ENCODE assay signal across 16 cellular contexts in the genomic region with DNA sequence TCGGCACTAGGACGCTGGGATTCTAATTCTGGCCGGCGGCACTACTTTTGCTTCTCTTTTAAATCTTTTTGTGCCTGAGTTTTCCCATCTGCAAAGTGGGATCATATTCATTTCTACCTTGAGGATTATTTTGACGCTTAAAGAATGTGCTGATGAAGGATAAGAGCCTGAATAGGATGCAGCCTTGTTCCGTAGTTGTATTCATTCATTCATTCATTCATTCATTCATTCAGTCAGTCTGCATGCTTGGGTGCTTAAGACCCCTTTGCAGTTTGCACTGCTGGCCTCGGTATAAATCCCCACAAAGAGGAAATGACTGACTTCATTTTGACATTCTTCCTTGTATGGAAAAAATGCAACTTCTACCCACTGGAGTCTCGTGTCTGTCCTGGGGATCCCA.
A peak's percentile ranks its signal among the peaks of the same experiment; 100 is the strongest.
DNase-seq lines count a peak whose midpoint lies in the region; ATAC-seq and TF ChIP-seq lines count a peak whose summit lies in the region.
"Had no signal": no experiment of that assay in that cellular context is flagged by ENCODE, and none has a peak within 500 bp of the region (broad histone marks: within the 10 kb centered on the region; RNA-seq: fewer than 3 reads in every experiment).

No MANE protein-coding gene starts in this region.

- H3K4me3 Mint-ChIP-seq in activated CD8-positive, alpha-beta T cell treated with anti-CD3 and anti-CD28 coated beads, Interleukin-2, amount 10 ng/mL, durations not matched to agents 7 days and 5 days: no peak overlapping the region

- H3K4me1 ChIP-seq in heart right ventricle (peaks cover 9 to 81% (median 71%) of the 10 kb centered on the region in 9 donors), colonic mucosa (peaks cover 8% of the 10 kb centered on the region), psoas muscle (peaks cover 57% of the 10 kb centered on the region), uterus (peaks cover 0 to 13% of the 10 kb centered on the region in 2 donors)

- H3K9ac ChIP-seq in colonic mucosa (ENCODE audit: low read depth in 2 of 2, low read length in 2 of 2): no peak overlapping the region
- H3K9ac ChIP-seq: KMS-11 had no signal

- H3K27me3 ChIP-seq in heart right ventricle (no peaks in the 10 kb centered on the region), colonic mucosa (no peaks in the 10 kb centered on the region), psoas muscle (ENCODE audit: insufficient read depth in 3 of 3, low read length in 2 of 3) (no peaks in the 10 kb centered on the region), uterus (no peaks in the 10 kb centered on the region)

- H3K4me3 ChIP-seq in heart right ventricle: no peak overlapping the region
- no peak overlapping the region for H3K4me3 ChIP-seq in colonic mucosa
- H3K4me3 ChIP-seq in psoas muscle: no peak overlapping the region
- H3K4me3 ChIP-seq in uterus: no peak overlapping the region

- H3K27ac ChIP-seq in heart right ventricle (peak overlapping the region in 8 of 10 donors; percentile 39 to 92 (median 80)), colonic mucosa (peak overlapping the region; percentile 17), psoas muscle (peak overlapping the region; percentile 99), uterus (peak overlapping the region; percentile 24 to 69)
- H3K27ac ChIP-seq: KMS-11 had no signal

- intact Hi-C loops in heart right ventricle (cut with DNase I): no loop called here
- intact Hi-C loops in Right ventricle myocardium inferior (cut with DNase I): no loop called here
- intact Hi-C loops in colonic mucosa (cut with DNase I): no loop called here
- intact Hi-C loops in psoas muscle (cut with DNase I): no loop called here
- intact Hi-C loops in uterus (cut with DNase I; ENCODE audit: low total_unique reads): no loop called here

- H3K36me3 Mint-ChIP-seq in activated CD8-positive, alpha-beta T cell treated with anti-CD3 and anti-CD28 coated beads, Interleukin-2, amount 10 ng/mL, durations not matched to agents 7 days and 5 days (ENCODE audit: low read depth): no peaks in the 10 kb centered on the region

- H3K27ac Mint-ChIP-seq in activated CD8-positive, alpha-beta T cell treated with anti-CD3 and anti-CD28 coated beads, Interleukin-2, amount 10 ng/mL, durations not matched to agents 7 days and 5 days: no peak overlapping the region

- TF ChIP-seq CTCF in heart right ventricle (IDR thresholded peaks at IDR 0.05): no peak
- TF ChIP-seq CTCF in colonic mucosa (IDR thresholded peaks at IDR 0.05): no peak
- TF ChIP-seq CTCF in psoas muscle (IDR thresholded peaks at IDR 0.05): no peak
- TF ChIP-seq CTCF in uterus (IDR thresholded peaks at IDR 0.05): no peak

- H3K9me3 ChIP-seq in heart right ventricle (no peaks in the 10 kb centered on the region), colonic mucosa (no peaks in the 10 kb centered on the region), psoas muscle (no peaks in the 10 kb centered on the region), uterus (no peaks in the 10 kb centered on the region)

- no peaks in the 10 kb centered on the region for H3K27me3 Mint-ChIP-seq in activated CD8-positive, alpha-beta T cell treated with anti-CD3 and anti-CD28 coated beads, Interleukin-2, amount 10 ng/mL, durations not matched to agents 7 days and 5 days (ENCODE audit: low read depth)

- H3K36me3 ChIP-seq in heart right ventricle (no peaks in the 10 kb centered on the region), colonic mucosa (no peaks in the 10 kb centered on the region), psoas muscle (ENCODE audit: insufficient read depth in 1 of 2, low read depth in 1 of 2) (no peaks in the 10 kb centered on the region), uterus (no peaks in the 10 kb centered on the region)

- no peak for TF ChIP-seq POLR2A in uterus (IDR thresholded peaks at IDR 0.05)

- POLR2A ChIA-PET in activated CD8-positive, alpha-beta T cell treated with anti-CD3 and anti-CD28 coated beads, Interleukin-2, amount 10 ng/mL, durations not matched to agents 7 days and 5 days (lab: Charles Lee): no interaction called here

- CTCF ChIA-PET in activated CD8-positive, alpha-beta T cell treated with anti-CD3 and anti-CD28 coated beads, Interleukin-2, amount 10 ng/mL, durations not matched to agents 7 days and 5 days (lab: Charles Lee): interaction anchor here (0.5 kb wide), 1 partner anchor 1702 kb away, joined by 4 read pairs; no protein-coding TSS in a partner anchor

- no peaks in the 10 kb centered on the region for H3K9me3 Mint-ChIP-seq in activated CD8-positive, alpha-beta T cell treated with anti-CD3 and anti-CD28 coated beads, Interleukin-2, amount 10 ng/mL, durations not matched to agents 7 days and 5 days (ENCODE audit: insufficient read depth)

- no peak for DNase-seq in heart right ventricle
- DNase-seq in Right ventricle myocardium inferior (ENCODE audit: missing footprints): no peak
- no peak for DNase-seq in colonic mucosa
- DNase-seq in psoas muscle: no peak
- DNase-seq in uterus: no peak
- no peak for DNase-seq in NOMO-1 treated with dmso at 0.1 percent for 144 hours (lab: John Stamatoyannopoulos, UW; ENCODE audit: unreplicated experiment)
- DNase-seq in activated CD8-positive, alpha-beta T cell treated with anti-CD3 and anti-CD28 coated beads, Interleukin-2, amount 10 ng/mL, durations not matched to agents 7 days and 5 days: no peak
- DNase-seq in stimulated activated CD4-positive, alpha-beta T cell treated with anti-CD3 and anti-CD28 coated beads, Interleukin-2, amount 100 ng/mL, for 48 hours: no peak
- DNase-seq: 8988T, GDM1, GOT3, NCI-H1436, NCI-H2029, NCI-H510A, NCI-H82 had no signal

- no peak for ATAC-seq in heart right ventricle
- no peak for ATAC-seq in Right ventricle myocardium inferior
- no peak for ATAC-seq in psoas muscle
- no peak for ATAC-seq in activated CD8-positive, alpha-beta T cell treated with anti-CD3 and anti-CD28 coated beads, Interleukin-2, amount 10 ng/mL, durations not matched to agents 7 days and 5 days

- peaks cover 2% of the 10 kb centered on the region for H3K4me1 Mint-ChIP-seq in activated CD8-positive, alpha-beta T cell treated with anti-CD3 and anti-CD28 coated beads, Interleukin-2, amount 10 ng/mL, durations not matched to agents 7 days and 5 days (ENCODE audit: low read depth)

- WGBS in heart right ventricle, 2 donors: 58 to 63% methylated on average over 8 of the region's 8 CpGs
- 55 to 73% (median 65%) methylated on average over 8 of the region's 8 CpGs for WGBS in psoas muscle, 3 donors

Comparison
In these comparisons a context has a peak if more than half of its experiments do, and no peak if none do; other contexts are left out.
1. H3K27ac ChIP-seq: peak in every context shown above with its lines; median percentile 99 in psoas muscle; 80 in heart right ventricle; 46 in uterus; 17 in colonic mucosa.